In genomic region chr3:170180952-170181876, GRCh38 we compare ENCODE assay signal across 8 cellular contexts. TPM values are rescaled to one million over a fixed set of nuclear protein-coding genes. Genes with fewer than 3 reads are reported as not detected.
DNase-seq lines count a peak whose midpoint lies in the region; ATAC-seq and TF ChIP-seq lines count a peak whose summit lies in the region.

TSS of gene PHC3 (minus strand) at chr3:170181733. CDS start at chr3:170181715, 18 bp downstream.

- peak within 1 kb of the TSS; percentile 97 for H3K4me3 ChIP-seq in coronary artery

- DNase-seq in NCI-H69 (lab: John Stamatoyannopoulos, UW) (peak; percentile 96), coronary artery (ENCODE audit: low spot score) (peak; percentile 96), left colon (peak; percentile 90 to 94)
- peak; percentile 91 for DNase-seq in activated CD4-positive, alpha-beta T cell treated with anti-CD3 and anti-CD28 coated beads, Interleukin-2, amount 10 ng/mL, durations not matched to agents 7 days and 5 days
- peak; percentile 89 to 90 for DNase-seq in stimulated activated CD4-positive, alpha-beta T cell treated with anti-CD3 and anti-CD28 coated beads, Interleukin-1b, Interleukin-23, amount 100 ng/mL, for 4 hours (ENCODE audit: low read depth in 2 of 2)

- H3K27me3 Mint-ChIP-seq in activated CD4-positive, alpha-beta T cell treated with anti-CD3 and anti-CD28 coated beads, Interleukin-2, amount 10 ng/mL, durations not matched to agents 7 days and 5 days = no peaks in the 10 kb centered on the region

- CTCF ChIA-PET in activated CD4-positive, alpha-beta T cell treated with anti-CD3 and anti-CD28 coated beads, Interleukin-2, amount 10 ng/mL, durations not matched to agents 7 days and 5 days (lab: Charles Lee) = interaction anchor here (0.8 to 0.9 kb wide), 2 partner anchors 14 to 93 kb away, joined by 3 to 4 read pairs; no protein-coding TSS in a partner anchor

- POLR2A ChIA-PET in activated CD4-positive, alpha-beta T cell treated with anti-CD3 and anti-CD28 coated beads, Interleukin-2, amount 10 ng/mL, durations not matched to agents 7 days and 5 days (lab: Charles Lee) = interaction anchor here (0.6 to 1.1 kb wide), 2 partner anchors 52 to 116 kb away, joined by 3 to 5 read pairs; no protein-coding TSS in a partner anchor

- peak; percentile 68 for ATAC-seq in GM19372 (IDR thresholded peaks at IDR 0.05; ENCODE audit: low read depth, unreplicated experiment)
- peak; percentile 81 for ATAC-seq in HG03521 (IDR thresholded peaks at IDR 0.05; ENCODE audit: unreplicated experiment)
- peak; percentile 82 for ATAC-seq in left colon

- no peak for TF ChIP-seq CTCF in C4-2B (conservative IDR thresholded peaks at IDR 0.05)
- TF ChIP-seq CTCF in coronary artery (IDR thresholded peaks at IDR 0.05) = no peak

- peak within 1 kb of the TSS; percentile 98 for H3K4me3 Mint-ChIP-seq in activated CD4-positive, alpha-beta T cell treated with anti-CD3 and anti-CD28 coated beads, Interleukin-2, amount 10 ng/mL, durations not matched to agents 7 days and 5 days

- peaks cover 25% of the 10 kb centered on the region for H3K4me1 Mint-ChIP-seq in activated CD4-positive, alpha-beta T cell treated with anti-CD3 and anti-CD28 coated beads, Interleukin-2, amount 10 ng/mL, durations not matched to agents 7 days and 5 days

- peak within 1 kb of the TSS; percentile 100 for H3K27ac Mint-ChIP-seq in activated CD4-positive, alpha-beta T cell treated with anti-CD3 and anti-CD28 coated beads, Interleukin-2, amount 10 ng/mL, durations not matched to agents 7 days and 5 days

- intact Hi-C loops in left colon (cut with DNase I, micrococcal nuclease) = no loop called here

- peaks cover 25% of the 10 kb centered on the region for H3K36me3 Mint-ChIP-seq in activated CD4-positive, alpha-beta T cell treated with anti-CD3 and anti-CD28 coated beads, Interleukin-2, amount 10 ng/mL, durations not matched to agents 7 days and 5 days (ENCODE audit: low read depth)

- H3K27ac ChIP-seq in C4-2B (peak within 1 kb of the TSS; percentile 95), coronary artery (peak within 1 kb of the TSS; percentile 97 to 98)

- H3K9me3 Mint-ChIP-seq in activated CD4-positive, alpha-beta T cell treated with anti-CD3 and anti-CD28 coated beads, Interleukin-2, amount 10 ng/mL, durations not matched to agents 7 days and 5 days = no peaks in the 10 kb centered on the region

RNA-seq across cellular contexts. Expression of gene PHC3, which starts in this region (rescaled TPM):
- 100 to 1,000 TPM in 1 of 2 experiments, 10 to 100 TPM in 1; 67.5 to 103 TPM for total RNA-seq in activated CD4-positive, alpha-beta T cell treated with anti-CD3 and anti-CD28 coated beads, Interleukin-2, amount 10 ng/mL, durations not matched to agents 7 days and 5 days
- 10 to 100 TPM; 49.3 to 51.1 TPM for total RNA-seq in left colon

Comparison
In these comparisons a context has a peak if more than half of its experiments do, and no peak if none do; other contexts are left out.
1. Peak in every context shown above with its lines: DNase-seq, ATAC-seq, H3K4me3 ChIP-seq and H3K27ac ChIP-seq.